Comparison of ENCODE assay signal across 9 cellular contexts in genomic region chr16:84687715-84688114, GRCh38. TPM values are rescaled to one million over a fixed set of nuclear protein-coding genes. Genes with fewer than 3 reads are reported as not detected.
DNase-seq lines count a peak whose midpoint lies in the region; ATAC-seq and TF ChIP-seq lines count a peak whose summit lies in the region.
"Had no signal": no experiment of that assay in that cellular context is flagged by ENCODE, and none has a peak within 500 bp of the region (broad histone marks: within the 10 kb centered on the region; RNA-seq: fewer than 3 reads in every experiment).

No MANE protein-coding gene starts in this region.

- H2AFZ ChIP-seq in Karpas-422 (ENCODE audit: low read length) = no peak overlapping the region

- no peak for TF ChIP-seq CTCF in A673 (conservative IDR thresholded peaks at IDR 0.05; ENCODE audit: low read depth, low read length)
- TF ChIP-seq CTCF in choroid plexus epithelial cell (conservative IDR thresholded peaks at IDR 0.05; ENCODE audit: low read depth, low read length) = no peak

- no peak overlapping the region for H3K4me2 ChIP-seq in Karpas-422 (ENCODE audit: low read depth, low read length, poor library complexity, severe bottlenecking)

- H3K4me1 ChIP-seq in A673 (ENCODE audit: insufficient read depth, low read length, poor library complexity, severe bottlenecking) = no peaks in the 10 kb centered on the region
- H3K4me1 ChIP-seq in Karpas-422 (ENCODE audit: low read length) = peaks cover 8% of the 10 kb centered on the region

- H3K4me3 ChIP-seq in A673 (ENCODE audit: low read depth, low read length, poor library complexity, severe bottlenecking) (no peak overlapping the region), choroid plexus epithelial cell (ENCODE audit: low read depth, low read length) (no peak overlapping the region), Karpas-422 (ENCODE audit: low read length) (no peak overlapping the region)

- ATAC-seq in GM18858 (IDR thresholded peaks at IDR 0.05; ENCODE audit: unreplicated experiment) (peak; percentile 78), HG03469 (IDR thresholded peaks at IDR 0.05; ENCODE audit: unreplicated experiment) (peak; percentile 58)

- POLR2A ChIA-PET in A673 (lab: Charles Lee; ENCODE audit: low non-redundant PET) = no interaction called here

- no peak overlapping the region for H3K27ac ChIP-seq in A673 (ENCODE audit: low read depth, low read length, poor library complexity, severe bottlenecking)
- no peak overlapping the region for H3K27ac ChIP-seq in Karpas-422 (ENCODE audit: low read length)

- H3K27me3 ChIP-seq in A673 (replicated peaks; ENCODE audit: insufficient read depth, low read depth, low read length, poor library complexity) (no peaks in the 10 kb centered on the region), Karpas-422 (ENCODE audit: low read length) (no peaks in the 10 kb centered on the region)

- BruUV-seq in A673 (replicated peaks; lab: Mats Ljungman, UMichigan) = no TSS peak

- H3K36me3 ChIP-seq in A673 (ENCODE audit: insufficient read depth, low read length, poor library complexity, severe bottlenecking) = no peaks in the 10 kb centered on the region
- H3K36me3 ChIP-seq in Karpas-422 (ENCODE audit: insufficient read depth, low read length) = no peaks in the 10 kb centered on the region

- no peaks in the 10 kb centered on the region for H4K20me1 ChIP-seq in Karpas-422 (ENCODE audit: insufficient read depth, low read depth, low read length)

- H3K9me2 ChIP-seq in Karpas-422 (replicated peaks; ENCODE audit: insufficient read depth, low read length) = no peaks in the 10 kb centered on the region

- DNase-seq in A673 (ENCODE audit: low spot score) (peak; percentile 18), choroid plexus epithelial cell (ENCODE audit: low read depth) (peak; percentile 96), NCI-H1092 (lab: John Stamatoyannopoulos, UW) (no peak), ecto neural progenitor cell (ENCODE audit: low spot score) (no peak), Karpas-422 (no peak), DMS153 (lab: John Stamatoyannopoulos, UW) (no peak)
- DNase-seq: hippocampal formation had no signal

- no peaks in the 10 kb centered on the region for H3K79me2 ChIP-seq in Karpas-422 (ENCODE audit: low read length)

- H3K9me3 ChIP-seq in A673 (ENCODE audit: low read depth, low read length, poor library complexity, severe bottlenecking) (no peaks in the 10 kb centered on the region), Karpas-422 (ENCODE audit: low read length) (no peaks in the 10 kb centered on the region)

- CTCF ChIA-PET in A673 (lab: Charles Lee) = no interaction called here

- intact Hi-C loops in A673 (cut with micrococcal nuclease; ENCODE audit: unreplicated experiment) = no loop called here

- H3K9ac ChIP-seq in Karpas-422 (ENCODE audit: low read length) = no peak overlapping the region

RNA-seq across cellular contexts. Expression of gene USP10, which starts 12.1 kb away (rescaled TPM):
- 165 and 171 TPM in 2 replicates for total RNA-seq in A673 (2021)
- 56.0 and 79.9 TPM in 2 replicates for total RNA-seq in Karpas-422 (2014; rRNA removed; shearing (Covaris generic); ENCODE audit: low replicate concordance)

RNA-seq across cellular contexts. Expression of gene KLHL36, which starts 39.4 kb away (rescaled TPM):
- 22.0 and 27.2 TPM in 2 replicates for total RNA-seq in A673 (2021)
- 25.6 and 35.4 TPM in 2 replicates for total RNA-seq in Karpas-422 (2014; rRNA removed; shearing (Covaris generic); ENCODE audit: low replicate concordance)

Comparison
In these comparisons a context has a peak if more than half of its experiments do, and no peak if none do; other contexts are left out.
1. DNase-seq: peak in A673 (single experiment) and choroid plexus epithelial cell (single experiment); none in NCI-H1092 (single experiment), ecto neural progenitor cell (single experiment), Karpas-422 (single experiment) and DMS153 (single experiment).